In the genomic region with DNA sequence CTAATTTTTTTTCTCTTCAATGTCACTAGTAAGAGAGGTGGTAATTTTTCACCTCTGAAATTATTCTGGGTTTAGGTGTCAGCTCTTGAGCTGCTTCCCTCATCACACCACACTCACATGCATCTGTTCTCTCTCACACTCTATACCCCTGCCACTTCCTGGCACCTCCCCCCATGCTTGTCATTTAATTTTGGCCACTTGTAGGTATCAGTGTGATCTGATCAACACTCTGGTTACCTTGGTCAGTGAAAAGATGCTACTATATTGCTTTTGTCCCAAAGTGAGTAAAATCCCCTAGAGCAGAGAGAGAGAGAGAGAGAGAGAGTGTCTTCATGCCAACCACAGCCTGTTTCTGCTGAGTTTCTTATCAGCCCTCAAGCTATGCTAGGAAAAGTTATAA, we compare ENCODE assay signal across 8 cellular contexts. TPM values are rescaled to one million over a fixed set of nuclear protein-coding genes. Genes with fewer than 3 reads are reported as not detected.
DNase-seq lines count a peak whose midpoint lies in the region; ATAC-seq and TF ChIP-seq lines count a peak whose summit lies in the region.

No MANE protein-coding gene starts in this region.

- CTCF ChIA-PET in GM10248 (lab: Yijun Ruan, JAX), result interaction anchor here (1.8 kb wide), 1 partner anchor 75 kb away, joined by 7 read pairs; no protein-coding TSS in a partner anchor

- no peaks in the 10 kb centered on the region for H3K27me3 ChIP-seq in testis

- intact Hi-C loops in testis (cut with DNase I; ENCODE audit: low total_unique reads), result no loop called here

- H3K4me1 Mint-ChIP-seq in immature natural killer cell, result peaks cover 0 to 91% of the 10 kb centered on the region in 2 donors

- peaks cover 11 to 28% (median 11%) of the 10 kb centered on the region in 3 donors for H3K27me3 Mint-ChIP-seq in immature natural killer cell (ENCODE audit: low read depth in 3 of 3)

- TF ChIP-seq CTCF in GM10248 (IDR thresholded peaks at IDR 0.05; ENCODE audit: control extremely low read depth, extremely low read depth, low read depth, missing control alignments) (no peak), testis (IDR thresholded peaks at IDR 0.05) (no peak)

- H3K4me3 Mint-ChIP-seq in immature natural killer cell, result peak overlapping the region; percentile 65 to 79 (median 77)

- no peaks in the 10 kb centered on the region for H3K9me3 Mint-ChIP-seq in immature natural killer cell

- H3K36me3 Mint-ChIP-seq in immature natural killer cell, result peaks cover 36 to 64% (median 57%) of the 10 kb centered on the region in 3 donors

- no peak overlapping the region for H3K27ac ChIP-seq in testis

- DNase-seq in RPMI8226, result peak; percentile 11
- peak; percentile 95 to 96 (median 96) for DNase-seq in immature natural killer cell
- no peak for DNase-seq in GM10248 (ENCODE audit: extremely low spot score)
- no peak for DNase-seq in testis
- DNase-seq in kidney glomerular epithelial cell (lab: John Stamatoyannopoulos, UW), result no peak
- no peak for DNase-seq in NCI-H2081 (lab: John Stamatoyannopoulos, UW)

- no peak for TF ChIP-seq POLR2A in testis (IDR thresholded peaks at IDR 0.05)

- no peaks in the 10 kb centered on the region for H3K4me1 ChIP-seq in testis

- no peak overlapping the region for H3K4me3 ChIP-seq in testis

- POLR2A ChIA-PET in GM10248 (lab: Yijun Ruan, JAX), result interaction anchor here (1.0 kb wide), 1 partner anchor 43 kb away, joined by 3 read pairs; the partner anchor contains the start of gene STK17A

- H3K9me3 ChIP-seq in testis, result no peaks in the 10 kb centered on the region

- ATAC-seq in GM18498 (IDR thresholded peaks at IDR 0.05; ENCODE audit: unreplicated experiment), result peak; percentile 83
- ATAC-seq in GM21717 (IDR thresholded peaks at IDR 0.05; ENCODE audit: unreplicated experiment), result peak; percentile 48

- H3K36me3 ChIP-seq in testis (ENCODE audit: low read depth, missing control alignments), result no peaks in the 10 kb centered on the region

- peak overlapping the region in 4 of 6 donors; percentile 93 to 97 (median 97) for H3K27ac Mint-ChIP-seq in immature natural killer cell

RNA-seq across cellular contexts. Expression of gene STK17A, which starts 42.5 kb away (rescaled TPM):
- 100 to 1,000 TPM; 255 to 300 (median 271) TPM for polyA plus RNA-seq in immature natural killer cell
- 10 to 100 TPM; 14.8 to 18.8 TPM for total RNA-seq in testis
- 43.2 TPM for polyA plus RNA-seq in testis (ENCODE audit: insufficient read depth, low read depth, low replicate concordance)

Comparison
In these comparisons a context has a peak if more than half of its experiments do, and no peak if none do; other contexts are left out.
1. DNase-seq: peak in RPMI8226 (single experiment) and immature natural killer cell (3 of 3); none in GM10248 (single experiment), testis (single experiment), kidney glomerular epithelial cell (single experiment) and NCI-H2081 (0 of 2).